Comparison of ENCODE assay signal across 12 cellular contexts in genomic region chr15:42057744-42058646, GRCh38. TPM values are rescaled to one million over a fixed set of nuclear protein-coding genes. Genes with fewer than 3 reads are reported as not detected.
DNase-seq lines count a peak whose midpoint lies in the region; ATAC-seq, FAIRE-seq and TF ChIP-seq lines count a peak whose summit lies in the region.
"Had no signal": no experiment of that assay in that cellular context is flagged by ENCODE, and none has a peak within 500 bp of the region (broad histone marks: within the 10 kb centered on the region; RNA-seq: fewer than 3 reads in every experiment).

No MANE protein-coding gene starts in this region.

- no peak for TF ChIP-seq CTCF in Panc1 (IDR thresholded peaks at IDR 0.05)
- TF ChIP-seq CTCF in fibroblast of pulmonary artery (IDR thresholded peaks at IDR 0.05; ENCODE audit: low read length, missing control alignments): no peak
- no peak for TF ChIP-seq CTCF in pancreas (IDR thresholded peaks at IDR 0.05)

- H3K36me3 Mint-ChIP-seq in CD8-positive, alpha-beta memory T cell: no peaks in the 10 kb centered on the region
- H3K36me3 Mint-ChIP-seq: activated naive CD8-positive, alpha-beta T cell treated with anti-CD3 and anti-CD28 coated beads, Interleukin-2, amount 10 ng/mL, durations not matched to agents 7 days and 5 days had no signal

- intact Hi-C loops in Panc1 (cut with micrococcal nuclease; ENCODE audit: unreplicated experiment) (loop anchor here (2.0 kb wide), 1 partner anchor 69 kb away; no protein-coding TSS in a partner anchor), pancreas (cut with DNase I) (loop anchor here in 2 of 3 donors (5.0 kb wide), 2 partner anchors 66 to 71 kb away; no protein-coding TSS in a partner anchor)

- DNase-seq in CD8-positive, alpha-beta memory T cell: no peak
- DNase-seq in Panc1 (ENCODE audit: low read depth, low spot score): no peak
- no peak for DNase-seq in fibroblast of pulmonary artery (ENCODE audit: low read depth)
- no peak for DNase-seq in pancreas
- no peak for DNase-seq in NCI-H524 treated with DMSO at 0.1 percent for 48 hours (lab: John Stamatoyannopoulos, UW)
- DNase-seq in AG08396 (ENCODE audit: low spot score): no peak
- no peak for DNase-seq in activated CD4-positive, CD25-positive, alpha-beta regulatory T cell (lab: John Stamatoyannopoulos, UW)
- DNase-seq in NCI-H1092 treated with DMSO at 0.1 percent for 48 hours (lab: John Stamatoyannopoulos, UW): no peak

- H3K36me3 ChIP-seq in CD8-positive, alpha-beta memory T cell (ENCODE audit: insufficient read depth, low read length): no peaks in the 10 kb centered on the region
- H3K36me3 ChIP-seq in Panc1 (ENCODE audit: control insufficient read depth, insufficient read depth, low read length) (no peaks in the 10 kb centered on the region), pancreas (no peaks in the 10 kb centered on the region)
- H3K36me3 ChIP-seq: BLaER1 had no signal

- peaks cover 4% of the 10 kb centered on the region for H3K4me1 ChIP-seq in CD8-positive, alpha-beta memory T cell (ENCODE audit: insufficient read depth, low read length)
- H3K4me1 ChIP-seq in Panc1 (ENCODE audit: control insufficient read depth, insufficient read depth, low read length) (no peaks in the 10 kb centered on the region; the same call in 1 of the 2 replicates), pancreas (peaks cover 18 to 33% (median 28%) of the 10 kb centered on the region in 3 donors)

- BruUV-seq in Panc1 (replicated peaks; lab: Mats Ljungman, UMichigan): no TSS peak

- H3K27me3 ChIP-seq in CD8-positive, alpha-beta memory T cell (ENCODE audit: insufficient read depth, low read length, poor library complexity, severe bottlenecking): peaks cover 8% of the 10 kb centered on the region
- H3K27me3 ChIP-seq in Panc1 (ENCODE audit: control insufficient read depth, insufficient read depth, low read length) (0 out of 2 replicates have a peak, but pooled peaks cover 2% of the 10 kb centered on the region), pancreas (no peaks in the 10 kb centered on the region)
- H3K27me3 ChIP-seq: BLaER1 had no signal

- H3K27me3 Mint-ChIP-seq in CD8-positive, alpha-beta memory T cell: peaks cover 23 to 41% of the 10 kb centered on the region in 2 donors

- POLR2A ChIA-PET in CD8-positive, alpha-beta memory T cell (lab: Charles Lee): no interaction called here
- POLR2A ChIA-PET in Panc1 (lab: Charles Lee): no interaction called here

- no peaks in the 10 kb centered on the region for H3K9me3 ChIP-seq in CD8-positive, alpha-beta memory T cell (ENCODE audit: low read length)
- H3K9me3 ChIP-seq in Panc1 (ENCODE audit: control insufficient read depth, insufficient read depth, low read depth, low read length) (no peaks in the 10 kb centered on the region), pancreas (no peaks in the 10 kb centered on the region)
- H3K9me3 ChIP-seq: BLaER1 had no signal

- H3K4me3 Mint-ChIP-seq in CD8-positive, alpha-beta memory T cell: peak overlapping the region in 2 of 7 donors; percentile 13 to 48

- H3K4me1 Mint-ChIP-seq in CD8-positive, alpha-beta memory T cell: peaks cover 7 to 15% (median 8%) of the 10 kb centered on the region in 3 donors

- WGBS in pancreas, 2 donors: 71 to 81% methylated on average over 7 of the region's 7 CpGs

- in situ Hi-C loops in Panc1 (cut with HindIII; ENCODE audit: low pct_unique_long_range_greater_than_20kb, low sequenced_read_pairs): no loop called here

- CTCF ChIA-PET in CD8-positive, alpha-beta memory T cell (lab: Charles Lee): interaction anchor here (4.0 kb wide), 1 partner anchor 69 kb away, joined by 14 read pairs; no protein-coding TSS in a partner anchor
- CTCF ChIA-PET in Panc1 (lab: Charles Lee): interaction anchor here (1.1 to 2.1 kb wide), 3 partner anchors 36 to 75 kb away, joined by 3 to 9 read pairs (median 8); no protein-coding TSS in a partner anchor

- ATAC-seq in Panc1 (0 out of 2 replicates have a peak, but pooled peaks have one; percentile 6), pancreas (no peak)

- H3K9me3 Mint-ChIP-seq in CD8-positive, alpha-beta memory T cell: no peaks in the 10 kb centered on the region
- H3K9me3 Mint-ChIP-seq: activated naive CD8-positive, alpha-beta T cell treated with anti-CD3 and anti-CD28 coated beads, Interleukin-2, amount 10 ng/mL, durations not matched to agents 7 days and 5 days had no signal

- no peak overlapping the region for H3K4me3 ChIP-seq in CD8-positive, alpha-beta memory T cell (ENCODE audit: low read length)
- peak overlapping the region; percentile 30 to 58 for H3K4me3 ChIP-seq in Panc1 (ENCODE audit: low read depth in 2 of 2, low read length in 2 of 2)
- H3K4me3 ChIP-seq in fibroblast of pulmonary artery (replicated peaks; ENCODE audit: low read depth, low read length): peak overlapping the region; percentile 24
- no peak overlapping the region for H3K4me3 ChIP-seq in pancreas
- H3K4me3 ChIP-seq: BLaER1 had no signal

- no peak for FAIRE-seq in pancreas (lab: Jason Lieb, UNC)
- FAIRE-seq: frontal cortex had no signal

- no peak overlapping the region for H3K27ac ChIP-seq in CD8-positive, alpha-beta memory T cell (ENCODE audit: low read depth, low read length)
- H3K27ac ChIP-seq in Panc1 (ENCODE audit: low read length) (no peak overlapping the region), pancreas (peak overlapping the region; percentile 6 to 89 (median 80))
- H3K27ac ChIP-seq: BLaER1 had no signal

- H3K27ac Mint-ChIP-seq in CD8-positive, alpha-beta memory T cell: peak overlapping the region in 7 of 8 donors; percentile 15 to 95 (median 75)
- H3K27ac Mint-ChIP-seq: activated naive CD8-positive, alpha-beta T cell treated with anti-CD3 and anti-CD28 coated beads, Interleukin-2, amount 10 ng/mL, durations not matched to agents 7 days and 5 days had no signal

RNA-seq across cellular contexts. Expression of gene PLA2G4D, which starts 36.4 kb away (rescaled TPM):
- total RNA-seq in CD8-positive, alpha-beta memory T cell: not detected
- polyA plus RNA-seq in CD8-positive, alpha-beta memory T cell: not detected
- total RNA-seq in Panc1 (2021; ENCODE audit: unreplicated experiment) (not detected), pancreas (under 1 TPM in 2 of 6 donors, not detected in 4; 0.09 to 0.31 TPM)
- polyA plus RNA-seq in Panc1 (2012; ENCODE audit: insufficient read length): not detected
- under 1 TPM; 0.04 to 0.05 TPM for polyA plus RNA-seq in pancreas
- total RNA-seq: activated naive CD8-positive, alpha-beta T cell treated with anti-CD3 and anti-CD28 coated beads, Interleukin-2, amount 10 ng/mL, durations not matched to agents 7 days and 5 days; T-helper 2 cell treated with Interferon-gamma antibody and Interleukin-4, amounts not matched to agents 100 ng/mL and 5 ng/mL, for 36 hours had no signal

RNA-seq across cellular contexts. Expression of gene PLA2G4E, which starts 37.2 kb away (rescaled TPM):
- not detected for total RNA-seq in CD8-positive, alpha-beta memory T cell
- polyA plus RNA-seq in CD8-positive, alpha-beta memory T cell: not detected
- not detected for total RNA-seq in Panc1 (2021; ENCODE audit: unreplicated experiment)
- not detected for polyA plus RNA-seq in Panc1 (2012; ENCODE audit: insufficient read length)
- total RNA-seq in pancreas: under 1 TPM in 1 of 6 donors, not detected in 5; 0.06 TPM
- under 1 TPM in 1 of 2 donors, not detected in 1; 0.05 TPM for polyA plus RNA-seq in pancreas
- total RNA-seq: activated naive CD8-positive, alpha-beta T cell treated with anti-CD3 and anti-CD28 coated beads, Interleukin-2, amount 10 ng/mL, durations not matched to agents 7 days and 5 days; frontal cortex; T-helper 2 cell treated with Interferon-gamma antibody and Interleukin-4, amounts not matched to agents 100 ng/mL and 5 ng/mL, for 36 hours had no signal

Comparison
In these comparisons a context has a peak if more than half of its experiments do, and no peak if none do; other contexts are left out.
1. H3K27ac ChIP-seq: peak in pancreas (4 of 4); none in CD8-positive, alpha-beta memory T cell (single experiment) and Panc1 (single experiment).
2. H3K4me3 ChIP-seq: peak in Panc1 (2 of 2) and fibroblast of pulmonary artery (single experiment); none in CD8-positive, alpha-beta memory T cell (single experiment) and pancreas (0 of 4).